ENCODE assay signal across 9 cellular contexts in the genomic region with DNA sequence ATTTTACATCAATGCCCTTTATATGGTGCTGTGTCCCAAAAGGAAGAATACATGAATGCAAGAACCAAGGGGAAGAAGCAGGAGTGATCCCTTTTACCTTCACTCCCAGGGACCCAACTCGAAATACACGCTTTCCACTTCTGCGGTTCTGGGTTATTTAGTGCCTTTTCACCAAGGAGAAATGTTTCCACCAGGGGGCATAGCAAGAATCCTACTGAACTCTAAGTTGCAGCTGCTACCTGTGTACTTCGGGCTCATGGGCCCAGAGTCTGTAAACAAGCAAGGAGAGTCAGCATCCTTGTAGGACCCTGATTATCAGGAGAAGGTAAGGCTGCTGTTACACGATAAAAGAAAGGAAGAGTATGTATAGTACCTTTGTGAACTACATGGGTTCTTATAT. TPM values are rescaled to one million over a fixed set of nuclear protein-coding genes. Genes with fewer than 3 reads are reported as not detected.
DNase-seq lines count a peak whose midpoint lies in the region; ATAC-seq and TF ChIP-seq lines count a peak whose summit lies in the region.
"Had no signal": no experiment of that assay in that cellular context is flagged by ENCODE, and none has a peak within 500 bp of the region (broad histone marks: within the 10 kb centered on the region; RNA-seq: fewer than 3 reads in every experiment).

No MANE protein-coding gene starts in this region.

- peak; percentile 8 to 53 for DNase-seq in SHP77 (lab: John Stamatoyannopoulos, UW)
- DNase-seq in SHP77 treated with DMSO at 0.1 percent for 48 hours (lab: John Stamatoyannopoulos, UW): no peak
- no peak for DNase-seq in glutamatergic neuron
- DNase-seq in type B pancreatic cell (ENCODE audit: extremely low spot score, unreplicated experiment): no peak
- DNase-seq in colonic mucosa: no peak
- DNase-seq in midbrain (lab: John Stamatoyannopoulos, UW): no peak

- TF ChIP-seq CTCF in OCI-LY3 (IDR thresholded peaks at IDR 0.05; ENCODE audit: low read depth, low read length) (peak; percentile 39), glutamatergic neuron (IDR thresholded peaks at IDR 0.05; ENCODE audit: partially characterized antibody, unreplicated experiment) (peak; percentile 66), type B pancreatic cell (conservative IDR thresholded peaks at IDR 0.05) (peak; percentile 64), colonic mucosa (IDR thresholded peaks at IDR 0.05) (no peak)

- H2AFZ ChIP-seq in OCI-LY3 (ENCODE audit: low read depth, low read length): no peak overlapping the region

- no peak overlapping the region for H3K4me3 Mint-ChIP-seq in glutamatergic neuron (ENCODE audit: unreplicated experiment)
- H3K4me3 Mint-ChIP-seq in type B pancreatic cell: no peak overlapping the region

- no peak overlapping the region for H3K4me2 ChIP-seq in OCI-LY3 (ENCODE audit: low read length)

- no peaks in the 10 kb centered on the region for H3K79me2 ChIP-seq in OCI-LY3 (ENCODE audit: low read length)

- no peak overlapping the region for H3K27ac Mint-ChIP-seq in glutamatergic neuron (ENCODE audit: unreplicated experiment)
- no peak overlapping the region for H3K27ac Mint-ChIP-seq in type B pancreatic cell

- H3K4me1 ChIP-seq in OCI-LY3 (ENCODE audit: low read length) (no peaks in the 10 kb centered on the region), colonic mucosa (no peaks in the 10 kb centered on the region)

- peaks cover 1% of the 10 kb centered on the region for H3K9me3 Mint-ChIP-seq in glutamatergic neuron (ENCODE audit: unreplicated experiment)
- H3K9me3 Mint-ChIP-seq in type B pancreatic cell: no peaks in the 10 kb centered on the region

- H3K4me1 Mint-ChIP-seq in glutamatergic neuron (ENCODE audit: low read depth, unreplicated experiment): no peaks in the 10 kb centered on the region
- no peaks in the 10 kb centered on the region for H3K4me1 Mint-ChIP-seq in type B pancreatic cell (ENCODE audit: unreplicated experiment)

- H3K36me3 Mint-ChIP-seq in glutamatergic neuron (ENCODE audit: unreplicated experiment) (no peaks in the 10 kb centered on the region), type B pancreatic cell (no peaks in the 10 kb centered on the region)

- peaks cover 2% of the 10 kb centered on the region for H3K27me3 Mint-ChIP-seq in glutamatergic neuron (ENCODE audit: unreplicated experiment)
- H3K27me3 Mint-ChIP-seq in type B pancreatic cell: peaks cover 8% of the 10 kb centered on the region

- H3K27ac ChIP-seq in OCI-LY3 (ENCODE audit: low read length) (no peak overlapping the region), colonic mucosa (no peak overlapping the region)
- H3K27ac ChIP-seq: SK-N-MC had no signal

- H3K9me3 ChIP-seq in OCI-LY3 (ENCODE audit: insufficient read depth, low read length) (no peaks in the 10 kb centered on the region), colonic mucosa (no peaks in the 10 kb centered on the region)

- no peak for ATAC-seq in GM19467 (IDR thresholded peaks at IDR 0.05; ENCODE audit: unreplicated experiment)

- no peaks in the 10 kb centered on the region for H4K20me1 ChIP-seq in OCI-LY3 (ENCODE audit: insufficient read depth, low read length)

- H3K9ac ChIP-seq in OCI-LY3 (ENCODE audit: low read length) (no peak overlapping the region), colonic mucosa (ENCODE audit: low read depth in 2 of 2, low read length in 2 of 2) (no peak overlapping the region)

- intact Hi-C loops in colonic mucosa (cut with DNase I): loop anchor here (5.0 kb wide), 1 partner anchor 93 kb away; no protein-coding TSS in a partner anchor

- H3K27me3 ChIP-seq in OCI-LY3 (ENCODE audit: low read depth, low read length) (no peaks in the 10 kb centered on the region), colonic mucosa (no peaks in the 10 kb centered on the region)

- H3K4me3 ChIP-seq in OCI-LY3 (ENCODE audit: low read length) (no peak overlapping the region), colonic mucosa (no peak overlapping the region)
- H3K4me3 ChIP-seq: SK-N-MC had no signal

- no peaks in the 10 kb centered on the region for H3K36me3 ChIP-seq in OCI-LY3 (replicated peaks; ENCODE audit: low read depth, low read length)
- H3K36me3 ChIP-seq in colonic mucosa: no peaks in the 10 kb centered on the region

RNA-seq across cellular contexts. Expression of gene DPYSL3, which starts 45.7 kb away (rescaled TPM):
- total RNA-seq in glutamatergic neuron (ENCODE audit: unreplicated experiment): 571 TPM
- total RNA-seq in type B pancreatic cell (ENCODE audit: low replicate concordance): 11.9 and 36.0 TPM in 2 replicates
- total RNA-seq in colonic mucosa: 10 to 100 TPM in 1 of 2 donors, 1 to 10 TPM in 1; 8.8 to 32.2 TPM

Comparison
In these comparisons a context has a peak if more than half of its experiments do, and no peak if none do; other contexts are left out.
1. DNase-seq: peak in SHP77 (2 of 2); none in SHP77 treated with DMSO at 0.1 percent for 48 hours (single experiment), glutamatergic neuron (single experiment), type B pancreatic cell (single experiment), colonic mucosa (single experiment) and midbrain (single experiment).
2. RNA of gene DPYSL3, which starts 45.7 kb away (total RNA-seq): 571 TPM in glutamatergic neuron (single experiment); 11.9 to 36.0 TPM in type B pancreatic cell and 8.8 to 32.2 TPM in colonic mucosa; every median in the first group is over 10 times any median in the second.